In genomic region chr11:1926156-1927031, GRCh38 we compare ENCODE assay signal across 25 cellular contexts. TPM values are rescaled to one million over a fixed set of nuclear protein-coding genes. Genes with fewer than 3 reads are reported as not detected.
DNase-seq lines count a peak whose midpoint lies in the region; ATAC-seq and TF ChIP-seq lines count a peak whose summit lies in the region.
"Had no signal": no experiment of that assay in that cellular context is flagged by ENCODE, and none has a peak within 500 bp of the region (broad histone marks: within the 10 kb centered on the region; RNA-seq: fewer than 3 reads in every experiment).

No MANE protein-coding gene starts in this region.

- H4K20me1 ChIP-seq in smooth muscle cell (ENCODE audit: low read depth): no peaks in the 10 kb centered on the region
- H4K20me1 ChIP-seq: BLaER1 treated with 17β-estradiol and CSF1 and Interleukin-3, amounts not matched to agents 10 nM and 100 nM had no signal

- H3K27ac ChIP-seq in smooth muscle cell (ENCODE audit: low read depth): no peak overlapping the region
- H3K27ac ChIP-seq: 22Rv1; BLaER1 treated with 17β-estradiol and CSF1 and Interleukin-3, amounts not matched to agents 10 nM and 100 nM; brain microvascular endothelial cell had no signal

- H3K9me3 Mint-ChIP-seq in WTC11: no peaks in the 10 kb centered on the region
- no peaks in the 10 kb centered on the region for H3K9me3 Mint-ChIP-seq in stimulated activated naive CD8-positive, alpha-beta T cell treated with anti-CD3 and anti-CD28 coated beads, Interleukin-15, amount 100 ng/mL, for 72 hours
- H3K9me3 Mint-ChIP-seq in activated T-cell treated with anti-CD3 and anti-CD28 coated beads, Interleukin-2, amount 50 U/mL, for 24 hours: no peaks in the 10 kb centered on the region
- H3K9me3 Mint-ChIP-seq: naive B cell, T-cell had no signal

- ATAC-seq in WTC11: no peak
- ATAC-seq in stimulated activated naive CD8-positive, alpha-beta T cell treated with anti-CD3 and anti-CD28 coated beads, Interleukin-15, amount 100 ng/mL, for 72 hours: no peak
- ATAC-seq: activated CD4-positive, CD25-positive, alpha-beta regulatory T cell treated with anti-CD3 and anti-CD28 coated beads, Interleukin-2, amount 50 U/mL, for 24 hours; left colon; T-cell had no signal

- no peak overlapping the region for H3K4me3 ChIP-seq in smooth muscle cell
- H3K4me3 ChIP-seq: BLaER1 treated with 17β-estradiol and CSF1 and Interleukin-3, amounts not matched to agents 10 nM and 100 nM; esophagus squamous epithelium had no signal

- no peaks in the 10 kb centered on the region for H3K36me3 Mint-ChIP-seq in WTC11
- H3K36me3 Mint-ChIP-seq in activated T-cell treated with anti-CD3 and anti-CD28 coated beads, Interleukin-2, amount 50 U/mL, for 24 hours (ENCODE audit: low read depth): no peaks in the 10 kb centered on the region
- H3K36me3 Mint-ChIP-seq: naive B cell, T-cell had no signal

- no peak overlapping the region for H3K9ac ChIP-seq in smooth muscle cell (ENCODE audit: low read depth)

- TF ChIP-seq CTCF in WTC11 (IDR thresholded peaks at IDR 0.05): no peak
- TF ChIP-seq CTCF in smooth muscle cell (IDR thresholded peaks at IDR 0.05; ENCODE audit: borderline replicate concordance, insufficient read depth, poor library complexity, severe bottlenecking): no peak

- H3K4me1 ChIP-seq in smooth muscle cell (ENCODE audit: low read depth): peaks cover 7% of the 10 kb centered on the region

- no peaks in the 10 kb centered on the region for H3K9me3 ChIP-seq in smooth muscle cell (replicated peaks; ENCODE audit: low read depth)
- H3K9me3 ChIP-seq: BLaER1 treated with 17β-estradiol and CSF1 and Interleukin-3, amounts not matched to agents 10 nM and 100 nM; esophagus squamous epithelium had no signal

- H3F3A ChIP-seq in smooth muscle cell (ENCODE audit: low read depth): no peaks in the 10 kb centered on the region

- H3K4me2 ChIP-seq in smooth muscle cell: peak overlapping the region; percentile 50
- H3K4me2 ChIP-seq: BLaER1 treated with 17β-estradiol and CSF1 and Interleukin-3, amounts not matched to agents 10 nM and 100 nM had no signal

- POLR2A ChIA-PET in WTC11 (lab: Charles Lee): no interaction called here

- H3K4me3 Mint-ChIP-seq in WTC11: no peak overlapping the region
- no peak overlapping the region for H3K4me3 Mint-ChIP-seq in stimulated activated naive CD8-positive, alpha-beta T cell treated with anti-CD3 and anti-CD28 coated beads, Interleukin-15, amount 100 ng/mL, for 72 hours
- H3K4me3 Mint-ChIP-seq in activated T-cell treated with anti-CD3 and anti-CD28 coated beads, Interleukin-2, amount 50 U/mL, for 24 hours: no peak overlapping the region
- H3K4me3 Mint-ChIP-seq: naive B cell, T-cell had no signal

- H3K27ac Mint-ChIP-seq in WTC11: no peak overlapping the region
- H3K27ac Mint-ChIP-seq in stimulated activated naive CD8-positive, alpha-beta T cell treated with anti-CD3 and anti-CD28 coated beads, Interleukin-15, amount 100 ng/mL, for 72 hours: peak overlapping the region in 1 of 2 donors; percentile 3
- H3K27ac Mint-ChIP-seq in activated T-cell treated with anti-CD3 and anti-CD28 coated beads, Interleukin-2, amount 50 U/mL, for 24 hours: no peak overlapping the region
- H3K27ac Mint-ChIP-seq: T-cell had no signal

- H2AFZ ChIP-seq in smooth muscle cell (ENCODE audit: low read depth): peak overlapping the region; percentile 55

- 93% methylated on average over 42 of the region's 42 CpGs for WGBS in smooth muscle cell (ENCODE audit: low lambda C conversion rate)

- H3K27me3 ChIP-seq in smooth muscle cell (ENCODE audit: low read depth): no peaks in the 10 kb centered on the region
- H3K27me3 ChIP-seq: brain microvascular endothelial cell had no signal

- CTCF ChIA-PET in WTC11 (lab: Charles Lee): no interaction called here

- no peaks in the 10 kb centered on the region; the same call in 1 of the 2 replicates for H3K27me3 Mint-ChIP-seq in WTC11 (ENCODE audit: low read depth)
- peaks cover 7% of the 10 kb centered on the region for H3K27me3 Mint-ChIP-seq in stimulated activated naive CD8-positive, alpha-beta T cell treated with anti-CD3 and anti-CD28 coated beads, Interleukin-15, amount 100 ng/mL, for 72 hours
- H3K27me3 Mint-ChIP-seq in activated T-cell treated with anti-CD3 and anti-CD28 coated beads, Interleukin-2, amount 50 U/mL, for 24 hours: no peaks in the 10 kb centered on the region

- no peaks in the 10 kb centered on the region for H3K36me3 ChIP-seq in smooth muscle cell (ENCODE audit: low read depth)
- H3K36me3 ChIP-seq: BLaER1 treated with 17β-estradiol and CSF1 and Interleukin-3, amounts not matched to agents 10 nM and 100 nM; brain microvascular endothelial cell; esophagus squamous epithelium had no signal

- no peaks in the 10 kb centered on the region for H3K4me1 Mint-ChIP-seq in WTC11
- H3K4me1 Mint-ChIP-seq in stimulated activated naive CD8-positive, alpha-beta T cell treated with anti-CD3 and anti-CD28 coated beads, Interleukin-15, amount 100 ng/mL, for 72 hours: peaks cover 15% of the 10 kb centered on the region
- peaks cover 5% of the 10 kb centered on the region for H3K4me1 Mint-ChIP-seq in activated T-cell treated with anti-CD3 and anti-CD28 coated beads, Interleukin-2, amount 50 U/mL, for 24 hours (ENCODE audit: low read depth)

- DNase-seq in DMS53 (lab: John Stamatoyannopoulos, UW): peak; percentile 57
- DNase-seq in DMS53 treated with DMSO at 0.1 percent for 48 hours (lab: John Stamatoyannopoulos, UW; ENCODE audit: unreplicated experiment): no peak
- DNase-seq in WTC11 (ENCODE audit: low spot score): no peak
- DNase-seq in left kidney (ENCODE audit: low read depth, low spot score): peak; percentile 58
- no peak for DNase-seq in smooth muscle cell (lab: John Stamatoyannopoulos, UW; ENCODE audit: unreplicated experiment)
- DNase-seq in stimulated activated naive CD8-positive, alpha-beta T cell treated with anti-CD3 and anti-CD28 coated beads, Interleukin-15, amount 100 ng/mL, for 72 hours: no peak
- DNase-seq in activated T-cell treated with anti-CD3 and anti-CD28 coated beads, Interleukin-2, amount 50 U/mL, for 24 hours: no peak
- no peak for DNase-seq in hepatic stellate cell (ENCODE audit: low spot score)
- DNase-seq: activated naive CD4-positive, alpha-beta T cell treated with anti-CD3 and anti-CD28 coated beads, Interleukin-2, amount 50 U/mL, for 16 hours; brain microvascular endothelial cell; DMS79; esophagus squamous epithelium; left colon; naive B cell; NCI-H2029 treated with DMSO at 0.1 percent for 48 hours; NCI-H526; stimulated activated CD4-positive, alpha-beta T cell treated with anti-CD3 and anti-CD28 coated beads, Interleukin-1b, Interleukin-23, amount 100 ng/mL, for 48 hours; T-cell had no signal

- no peaks in the 10 kb centered on the region for H3K79me2 ChIP-seq in smooth muscle cell (ENCODE audit: low read depth)

TF ChIP-seq in WTC11, 78 proteins besides CTCF, POLR2A, EP300 and RAD21:
- TF ChIP-seq E2F5 (CRISPR knock-in tag; IDR thresholded peaks at IDR 0.05): no peak
- no peak for TF ChIP-seq JAZF1 (CRISPR knock-in tag; IDR thresholded peaks at IDR 0.05)
- TF ChIP-seq ZNF263 (CRISPR knock-in tag; IDR thresholded peaks at IDR 0.05; ENCODE audit: low read depth): peak; percentile 49; the same call in 1 of the 2 replicates

RNA-seq across cellular contexts. Expression of gene TNNT3, which starts 6.9 kb away (rescaled TPM):
- total RNA-seq in WTC11 (2021) (not detected in 3 replicates), smooth muscle cell (1.9 TPM in 1 of 2 replicates, not detected in the other)
- polyA plus RNA-seq in smooth muscle cell: 0.97 and 4.7 TPM in 2 replicates
- total RNA-seq: dermis microvascular lymphatic vessel endothelial cell, HT-29, M059J, temporal lobe had no signal

RNA-seq across cellular contexts. Expression of gene MRPL23, which starts 20.7 kb away (rescaled TPM):
- total RNA-seq in WTC11 (2021): 59.4 to 73.0 TPM (median 61.0 TPM) in 3 replicates
- total RNA-seq in smooth muscle cell: 27.7 and 51.6 TPM in 2 replicates
- 28.9 and 38.8 TPM in 2 replicates for polyA plus RNA-seq in smooth muscle cell

RNA-seq across cellular contexts. Expression of gene PRR33, which starts 34.7 kb away (rescaled TPM):
- total RNA-seq in WTC11 (2021): not detected in 3 replicates
- not detected in 2 replicates for total RNA-seq in smooth muscle cell
- polyA plus RNA-seq in smooth muscle cell: not detected in 2 replicates
- total RNA-seq: dermis microvascular lymphatic vessel endothelial cell, esophagus squamous epithelium, HT-29, left colon, M059J, temporal lobe had no signal

Comparison
In these comparisons a context has a peak if more than half of its experiments do, and no peak if none do; other contexts are left out.
1. DNase-seq: peak in DMS53 (single experiment) and left kidney (single experiment); none in DMS53 treated with DMSO at 0.1 percent for 48 hours (single experiment), WTC11 (single experiment), smooth muscle cell (single experiment), stimulated activated naive CD8-positive, alpha-beta T cell treated with anti-CD3 and anti-CD28 coated beads, Interleukin-15, amount 100 ng/mL, for 72 hours (0 of 2), activated T-cell treated with anti-CD3 and anti-CD28 coated beads, Interleukin-2, amount 50 U/mL, for 24 hours (single experiment) and hepatic stellate cell (single experiment).